1 cellular context compared by ENCODE assay signal in genomic region chr2:8628870-8629209, GRCh38.
TF ChIP-seq lines count a peak whose summit lies in the region.

No MANE protein-coding gene starts in this region.

TF ChIP-seq in HCT116, 20 proteins besides CTCF, POLR2A, EP300 and RAD21 (continued from another document):
- no peak for TF ChIP-seq ZBTB33 (IDR thresholded peaks at IDR 0.05; ENCODE audit: extremely low read depth, insufficient replicate concordance, low read length)
- TF ChIP-seq EGR1 (IDR thresholded peaks at IDR 0.05; ENCODE audit: low read depth): no peak
- no peak for TF ChIP-seq ZNF274 (IDR thresholded peaks at IDR 0.05; ENCODE audit: low read depth, low read length)
- TF ChIP-seq SRF (IDR thresholded peaks at IDR 0.05; ENCODE audit: low read depth): no peak
